27 cellular contexts compared by ENCODE assay signal in the genomic region with DNA sequence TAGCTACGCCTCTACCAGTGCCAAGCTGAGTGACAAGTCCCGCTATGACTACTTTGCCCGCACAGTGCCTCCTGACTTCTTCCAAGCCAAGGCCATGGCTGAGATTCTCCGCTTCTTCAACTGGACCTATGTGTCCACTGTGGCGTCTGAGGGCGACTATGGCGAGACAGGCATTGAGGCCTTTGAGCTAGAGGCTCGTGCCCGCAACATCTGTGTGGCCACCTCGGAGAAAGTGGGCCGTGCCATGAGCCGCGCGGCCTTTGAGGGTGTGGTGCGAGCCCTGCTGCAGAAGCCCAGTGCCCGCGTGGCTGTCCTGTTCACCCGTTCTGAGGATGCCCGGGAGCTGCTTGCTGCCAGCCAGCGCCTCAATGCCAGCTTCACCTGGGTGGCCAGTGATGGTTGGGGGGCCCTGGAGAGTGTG. TPM values are rescaled to one million over a fixed set of nuclear protein-coding genes. Genes with fewer than 3 reads are reported as not detected.
DNase-seq lines count a peak whose midpoint lies in the region; ATAC-seq and TF ChIP-seq lines count a peak whose summit lies in the region.
"Had no signal": no experiment of that assay in that cellular context is flagged by ENCODE, and none has a peak within 500 bp of the region (broad histone marks: within the 10 kb centered on the region; RNA-seq: fewer than 3 reads in every experiment).

No MANE protein-coding gene starts in this region.

- 95% methylated on average over 20 of the region's 20 CpGs for WGBS in mesenchymal stem cell
- 95% methylated on average over 20 of the region's 20 CpGs for WGBS in prostate gland

- H3K4me1 ChIP-seq in mesenchymal stem cell (ENCODE audit: control insufficient read depth, insufficient read depth, low read depth, low read length) (peaks cover under 1% of the 10 kb centered on the region), prostate gland (replicated peaks) (no peaks in the 10 kb centered on the region)
- H3K4me1 ChIP-seq: SJSA1 had no signal

- no peak overlapping the region for H3K27ac ChIP-seq in mesenchymal stem cell (ENCODE audit: low read length, poor library complexity, severe bottlenecking)
- H3K27ac ChIP-seq in prostate gland, result no peak overlapping the region
- H3K27ac ChIP-seq: BLaER1, dorsolateral prefrontal cortex, left ventricle myocardium inferior, SJSA1, tibial nerve had no signal

- H3K9me3 ChIP-seq in mesenchymal stem cell (ENCODE audit: control insufficient read depth, low read length) (no peaks in the 10 kb centered on the region), prostate gland (no peaks in the 10 kb centered on the region)
- H3K9me3 ChIP-seq: BLaER1, left ventricle myocardium inferior, SJSA1, tibial nerve had no signal

- H3K27me3 ChIP-seq in mesenchymal stem cell (ENCODE audit: control insufficient read depth in 1 of 2, insufficient read depth in 1 of 2, low read length in 2 of 2) (peaks cover 14 to 31% of the 10 kb centered on the region in 2 experiments), prostate gland (replicated peaks; ENCODE audit: insufficient read depth) (no peaks in the 10 kb centered on the region)
- H3K27me3 ChIP-seq: dorsolateral prefrontal cortex, SJSA1, tibial nerve had no signal

- no peak overlapping the region for H3K18ac ChIP-seq in mesenchymal stem cell (ENCODE audit: low read depth in 1 of 2, low read length in 2 of 2)

- no peak for ATAC-seq in sciatic nerve
- ATAC-seq: Panc1 had no signal

- H4K91ac ChIP-seq in mesenchymal stem cell (ENCODE audit: low read length), result no peak overlapping the region

- no peak overlapping the region for H4K8ac ChIP-seq in mesenchymal stem cell (ENCODE audit: low read length)

- intact Hi-C loops in sciatic nerve (cut with DNase I), result no loop called here
- intact Hi-C loops in prostate gland (cut with DNase I), result no loop called here

- peak; percentile 8 for DNase-seq in activated naive CD4-positive, alpha-beta T cell treated with anti-CD3 and anti-CD28 coated beads, Interleukin-2, amount 50 U/mL, for 16 hours
- DNase-seq in activated naive CD4-positive, alpha-beta T cell treated with Interleukin-2 at 50 U/mL for 16 hours, result no peak
- DNase-seq in GM20000 (ENCODE audit: low spot score), result peak; percentile 2
- DNase-seq in ecto neural progenitor cell (ENCODE audit: low spot score), result peak; percentile 40
- peak; percentile 36 for DNase-seq in sciatic nerve (ENCODE audit: low spot score)
- no peak for DNase-seq in mesenchymal stem cell
- no peak for DNase-seq in prostate gland (ENCODE audit: low spot score)
- DNase-seq: ACHN; activated CD4-positive, alpha-beta T cell treated with anti-CD3 and anti-CD28 coated beads for 4 hours; DMS79; GDM1; HCEC 1CT; KBM-7; left ventricle myocardium inferior; MM.1S; naive B cell; NCI-H2029 treated with DMSO at 0.1 percent for 48 hours; NCI-H2227 treated with DMSO at 0.1 percent for 48 hours; NCI-H69; occipital lobe; retina; stimulated activated CD4-positive, alpha-beta T cell treated with anti-CD3 and anti-CD28 coated beads, Interleukin-2, amount 100 ng/mL, for 24 hours had no signal

- TF ChIP-seq CTCF in GM20000 (IDR thresholded peaks at IDR 0.05; ENCODE audit: extremely low read depth, missing control alignments), result no peak
- TF ChIP-seq CTCF in prostate gland (IDR thresholded peaks at IDR 0.05), result no peak

- H3K4ac ChIP-seq in mesenchymal stem cell (ENCODE audit: low read depth in 1 of 2, low read length in 2 of 2), result no peak overlapping the region

- no peak overlapping the region for H3K4me2 ChIP-seq in mesenchymal stem cell (ENCODE audit: low read length, poor library complexity, severe bottlenecking)
- H3K4me2 ChIP-seq: BLaER1 had no signal

- no peak overlapping the region for H2BK15ac ChIP-seq in mesenchymal stem cell (ENCODE audit: low read depth, poor library complexity, severe bottlenecking)

- no peak overlapping the region for H3K14ac ChIP-seq in mesenchymal stem cell (ENCODE audit: low read length in 2 of 2)

- H2BK12ac ChIP-seq in mesenchymal stem cell (ENCODE audit: low read length in 2 of 2), result no peak overlapping the region

- no peak overlapping the region for H2AFZ ChIP-seq in mesenchymal stem cell (ENCODE audit: low read depth, low read length)

- no peaks in the 10 kb centered on the region for H3K79me1 ChIP-seq in mesenchymal stem cell (replicated peaks; ENCODE audit: low read length, poor library complexity, severe bottlenecking)

- no peak overlapping the region for H3K23ac ChIP-seq in mesenchymal stem cell (ENCODE audit: low read length in 2 of 2)

- no peak overlapping the region for H3K9ac ChIP-seq in mesenchymal stem cell (ENCODE audit: low read length)
- H3K9ac ChIP-seq: BLaER1 had no signal

- no peak overlapping the region for H2BK5ac ChIP-seq in mesenchymal stem cell (ENCODE audit: low read depth, low read length, poor library complexity, severe bottlenecking)

- H2AK5ac ChIP-seq in mesenchymal stem cell (ENCODE audit: low read length, severe bottlenecking), result no peak overlapping the region

- TF ChIP-seq POLR2A in prostate gland (IDR thresholded peaks at IDR 0.05), result no peak

- no peak overlapping the region for H2BK120ac ChIP-seq in mesenchymal stem cell (ENCODE audit: low read depth, low read length)

- no peak overlapping the region for H3K4me3 ChIP-seq in mesenchymal stem cell (ENCODE audit: insufficient read depth in 1 of 2, low read depth in 1 of 2, low read length in 2 of 2)
- no peak overlapping the region for H3K4me3 ChIP-seq in prostate gland
- H3K4me3 ChIP-seq: BLaER1, dorsolateral prefrontal cortex, left ventricle myocardium inferior, SJSA1, tibial nerve had no signal

- H3K36me3 ChIP-seq in mesenchymal stem cell (ENCODE audit: control insufficient read depth in 1 of 2, insufficient read depth in 2 of 2, low read depth in 1 of 2, low read length in 2 of 2), result no peaks in the 10 kb centered on the region
- H3K36me3 ChIP-seq in prostate gland, result no peaks in the 10 kb centered on the region
- H3K36me3 ChIP-seq: BLaER1, left ventricle myocardium inferior, SJSA1 had no signal

RNA-seq across cellular contexts. Expression of a gene that starts 5.7 kb away (rescaled TPM):
- total RNA-seq in sciatic nerve (0.40 TPM), prostate gland (1 to 10 TPM in 1 of 2 donors, under 1 TPM in 1; 0.32 to 5.5 TPM)
- 0.01 TPM for polyA plus RNA-seq in mesenchymal stem cell (2013, experiment 1 of 2)
- 0.04 TPM for polyA plus RNA-seq in mesenchymal stem cell (2013, experiment 2 of 2)

RNA-seq across cellular contexts. Expression of a gene that starts 41.5 kb away (rescaled TPM):
- 35.8 TPM for total RNA-seq in sciatic nerve
- polyA plus RNA-seq in mesenchymal stem cell (2013, experiment 1 of 2), result 36.8 TPM
- 37.3 TPM for polyA plus RNA-seq in mesenchymal stem cell (2013, experiment 2 of 2)
- 100 to 1,000 TPM; 157 to 214 TPM for total RNA-seq in prostate gland

Comparison
In these comparisons a context has a peak if more than half of its experiments do, and no peak if none do; other contexts are left out.
1. DNase-seq: peak in activated naive CD4-positive, alpha-beta T cell treated with anti-CD3 and anti-CD28 coated beads, Interleukin-2, amount 50 U/mL, for 16 hours (single experiment), GM20000 (single experiment), ecto neural progenitor cell (single experiment) and sciatic nerve (single experiment); none in activated naive CD4-positive, alpha-beta T cell treated with Interleukin-2 at 50 U/mL for 16 hours (single experiment), mesenchymal stem cell (single experiment) and prostate gland (single experiment).